24 cellular contexts compared by ENCODE assay signal in the genomic region with DNA sequence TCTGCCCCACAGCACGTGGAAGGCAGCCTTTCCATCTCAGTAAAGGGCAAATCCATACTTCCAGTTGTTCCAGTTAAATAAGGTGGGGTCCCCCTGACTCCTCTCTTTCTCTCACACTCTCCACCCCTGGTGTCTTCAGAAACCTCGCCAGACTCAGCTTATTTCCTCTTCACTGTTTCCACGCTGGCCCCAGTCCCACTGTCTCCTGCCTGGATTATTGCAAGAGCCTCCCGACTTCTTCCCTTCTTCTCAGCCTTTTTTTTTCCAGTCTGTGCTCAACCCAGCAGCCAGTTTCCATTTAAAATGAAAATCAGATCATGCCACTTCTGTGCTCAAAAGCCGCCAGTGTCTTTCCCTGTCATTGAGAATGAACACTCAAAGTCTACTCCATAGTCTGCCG.
DNase-seq lines count a peak whose midpoint lies in the region; ATAC-seq, FAIRE-seq and TF ChIP-seq lines count a peak whose summit lies in the region.
"Had no signal": no experiment of that assay in that cellular context is flagged by ENCODE, and none has a peak within 500 bp of the region (broad histone marks: within the 10 kb centered on the region; RNA-seq: fewer than 3 reads in every experiment).

No MANE protein-coding gene starts in this region.

- 59 to 66% methylated on average over 6 of the region's 6 CpGs for WGBS in heart right ventricle, 2 donors
- WGBS in hepatocyte (ENCODE audit: low lambda C conversion rate, missing lambda C conversion rate), result 77% methylated on average over 6 of the region's 6 CpGs
- WGBS in small intestine, 3 donors, result 55 to 71% (median 66%) methylated on average over 6 of the region's 6 CpGs

- H4K20me1 ChIP-seq in hepatocyte (ENCODE audit: insufficient read depth, poor library complexity, severe bottlenecking), result no peaks in the 10 kb centered on the region

- H3K9me3 ChIP-seq in heart right ventricle, result no peaks in the 10 kb centered on the region
- no peaks in the 10 kb centered on the region for H3K9me3 ChIP-seq in hepatocyte (ENCODE audit: low read depth)
- H3K9me3 ChIP-seq in small intestine (ENCODE audit: control insufficient read depth, low read depth), result no peaks in the 10 kb centered on the region
- H3K9me3 ChIP-seq: MG63, SK-N-SH had no signal

- peak; percentile 28 to 45 for DNase-seq in heart right ventricle
- DNase-seq in Right ventricle myocardium inferior (ENCODE audit: missing footprints), result no peak
- peak; percentile 35 for DNase-seq in hepatocyte (ENCODE audit: low spot score)
- no peak for DNase-seq in sciatic nerve (ENCODE audit: low spot score)
- DNase-seq in small intestine, result no peak
- no peak for DNase-seq in COLO829 (ENCODE audit: low spot score)
- no peak for DNase-seq in SW 1271 (lab: John Stamatoyannopoulos, UW)
- DNase-seq: 8988T, DMS153, DND-41, HCEC 1CT, IMR-90, KG1, MG63, NCI-H1105 treated with DMSO at 0.1 percent for 48 hours, NCI-H2029 treated with DMSO at 0.1 percent for 48 hours, NCI-H2227 treated with DMSO at 0.1 percent for 48 hours, NCI-H526 treated with DMSO at 0.1 percent for 48 hours, RPMI8226, SHP77 treated with DMSO at 0.1 percent for 48 hours, SK-N-SH had no signal

- H3K9me2 ChIP-seq in hepatocyte (replicated peaks; ENCODE audit: insufficient read depth), result no peaks in the 10 kb centered on the region
- H3K9me2 ChIP-seq: SK-N-SH had no signal

- H3K36me3 ChIP-seq in heart right ventricle, result no peaks in the 10 kb centered on the region
- H3K36me3 ChIP-seq in hepatocyte (replicated peaks; ENCODE audit: insufficient read depth, low read depth), result no peaks in the 10 kb centered on the region
- no peaks in the 10 kb centered on the region for H3K36me3 ChIP-seq in small intestine (ENCODE audit: control insufficient read depth in 2 of 2, insufficient read depth in 2 of 2, low read length in 2 of 2)

- intact Hi-C loops in heart right ventricle (cut with DNase I) (no loop called here), Right ventricle myocardium inferior (cut with DNase I) (no loop called here), sciatic nerve (cut with DNase I) (loop anchor here (2.0 kb wide), 1 partner anchor 69 kb away; no protein-coding TSS in a partner anchor)

- H3K27ac ChIP-seq in heart right ventricle (peak overlapping the region in 4 of 10 donors; percentile 10 to 51 (median 22)), hepatocyte (no peak overlapping the region), small intestine (ENCODE audit: low read depth in 1 of 2, low read length in 1 of 2) (no peak overlapping the region)

- H3K4me3 ChIP-seq in heart right ventricle (no peak overlapping the region), hepatocyte (no peak overlapping the region), small intestine (ENCODE audit: low read depth in 1 of 2, low read length in 2 of 2) (no peak overlapping the region)
- H3K4me3 ChIP-seq: MG63 had no signal

- ATAC-seq in heart right ventricle, result peak in 1 of 8 donors; percentile 45
- ATAC-seq in Right ventricle myocardium inferior, result no peak
- peak; percentile 33 for ATAC-seq in sciatic nerve
- no peak for ATAC-seq in GM18517 (IDR thresholded peaks at IDR 0.05; ENCODE audit: unreplicated experiment)

- no peak overlapping the region for H2AFZ ChIP-seq in hepatocyte

- no peak for FAIRE-seq in small intestine (lab: Jason Lieb, UNC)
- FAIRE-seq: GM12892, H1 had no signal

- H3K27me3 ChIP-seq in heart right ventricle (no peaks in the 10 kb centered on the region), hepatocyte (no peaks in the 10 kb centered on the region), small intestine (ENCODE audit: control insufficient read depth in 2 of 2, insufficient read depth in 2 of 2, low read length in 2 of 2) (no peaks in the 10 kb centered on the region)
- H3K27me3 ChIP-seq: MG63 had no signal

- no peaks in the 10 kb centered on the region for H3K79me2 ChIP-seq in hepatocyte

- TF ChIP-seq CTCF in heart right ventricle (IDR thresholded peaks at IDR 0.05) (no peak), hepatocyte (IDR thresholded peaks at IDR 0.05; ENCODE audit: poor library complexity) (no peak)

- H3K4me2 ChIP-seq in hepatocyte, result no peak overlapping the region
- H3K4me2 ChIP-seq: SK-N-SH had no signal

- H3K4me1 ChIP-seq in heart right ventricle (peaks cover 0 to 11% (median 5%) of the 10 kb centered on the region in 9 donors), hepatocyte (ENCODE audit: insufficient read depth) (peaks cover 5% of the 10 kb centered on the region), small intestine (ENCODE audit: control insufficient read depth in 2 of 2, insufficient read depth in 1 of 2, low read depth in 1 of 2, low read length in 1 of 2) (no peaks in the 10 kb centered on the region)

Comparison
In these comparisons a context has a peak if more than half of its experiments do, and no peak if none do; other contexts are left out.
1. DNase-seq: peak in heart right ventricle (2 of 2) and hepatocyte (single experiment); none in Right ventricle myocardium inferior (single experiment), sciatic nerve (single experiment), small intestine (single experiment), COLO829 (single experiment) and SW 1271 (0 of 2).